12 cellular contexts compared by ENCODE assay signal in the genomic region with DNA sequence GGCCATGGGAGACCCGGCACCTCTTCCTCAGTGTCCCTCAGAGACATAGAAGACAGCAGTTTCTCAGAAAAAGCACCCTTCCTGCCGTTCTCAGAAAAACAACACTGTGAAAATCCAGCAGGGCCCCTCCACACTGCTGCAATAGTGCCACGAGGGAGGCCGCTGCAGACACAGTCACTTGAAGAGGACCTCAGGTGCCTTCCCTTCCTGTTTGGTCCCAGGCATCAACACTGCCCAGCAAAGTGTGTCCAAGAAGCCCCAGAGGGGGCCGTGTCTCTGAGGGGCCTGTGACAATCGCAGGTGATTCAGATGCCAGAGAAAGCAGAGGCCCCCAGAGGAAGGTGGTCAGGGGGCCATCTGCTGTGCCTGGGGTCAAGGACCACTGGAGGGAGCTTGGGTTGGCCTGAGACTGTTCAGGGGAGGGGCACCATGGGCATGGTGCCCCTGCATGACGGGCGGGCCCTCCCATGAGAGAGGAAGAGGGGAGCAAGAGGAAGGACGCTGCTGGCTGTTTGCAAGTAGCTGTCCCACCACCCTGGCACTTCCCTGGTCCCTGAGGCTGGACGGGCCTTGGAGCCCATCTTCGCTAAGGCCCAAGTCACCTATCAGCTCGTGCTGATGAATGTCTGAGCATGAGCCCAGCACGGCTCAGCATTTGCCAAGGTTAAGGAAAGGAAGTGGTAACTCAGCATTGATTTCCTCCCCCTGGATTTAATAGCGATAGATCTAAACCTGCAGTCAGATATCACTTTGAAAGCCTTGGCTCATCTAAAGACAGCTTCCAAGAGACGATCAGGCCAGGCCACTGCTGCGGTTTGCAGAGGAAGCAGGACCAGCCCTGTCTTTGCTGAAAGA. TPM values are rescaled to one million over a fixed set of nuclear protein-coding genes. Genes with fewer than 3 reads are reported as not detected.
"Had no signal": no experiment of that assay in that cellular context is flagged by ENCODE, and none has a peak within 500 bp of the region (broad histone marks: within the 10 kb centered on the region; RNA-seq: fewer than 3 reads in every experiment).

No MANE protein-coding gene starts in this region.

- H3K9me3 ChIP-seq: heart left ventricle had no signal

- DNase-seq: activated B cell treated with CpG ODN at 0.5 μM for 24 hours; activated CD4-positive, alpha-beta T cell treated with anti-CD3 and anti-CD28 coated beads, Interleukin-2, amount 10 ng/mL, durations not matched to agents 24 days and 14 days; activated naive CD4-positive, alpha-beta T cell treated with anti-CD3 and anti-CD28 coated beads, Interleukin-2, amount 10 ng/mL, durations not matched to agents 7 days and 5 days; erythroblast; foreskin melanocyte; stimulated activated CD4-positive, alpha-beta T cell treated with anti-CD3 and anti-CD28 coated beads, Interleukin-4, amount 100 ng/mL, for 4 hours; stimulated activated naive CD8-positive, alpha-beta T cell treated with anti-CD3 and anti-CD28 coated beads, Interleukin-15, amount 100 ng/mL, for 72 hours had no signal

- H3K4me1 ChIP-seq: heart left ventricle had no signal

- H3K4me3 ChIP-seq: heart left ventricle had no signal

- H3K36me3 ChIP-seq: heart left ventricle had no signal

- H3K27ac ChIP-seq: heart left ventricle had no signal

RNA-seq across cellular contexts. Expression of a gene that starts 9.1 kb away (rescaled TPM):
- total RNA-seq: activated B cell treated with CpG ODN at 0.5 μM for 24 hours; activated CD4-positive, alpha-beta T cell treated with anti-CD3 and anti-CD28 coated beads, Interleukin-2, amount 10 ng/mL, durations not matched to agents 24 days and 14 days; activated CD8-positive, alpha-beta memory T cell treated with anti-CD3 and anti-CD28 coated beads for 36 hours; activated T-helper 2 cell treated with anti-CD3 and anti-CD28 coated beads, Interferon-gamma antibody, Interleukin-2, Interleukin-4, amounts not matched to agents 10 μg/mL and 5 μg/mL and 100 μg/mL, durations not matched to agents 14 hours and 24 hours and 36 hours; left lobe of liver; natural killer cell treated with Interleukin-12 subunit alpha and Interleukin-12 subunit beta and Interleukin-15 and Interleukin-18, amount 100 ng/mL, for 72 hours had no signal
